Comparison of ENCODE assay signal across 1 cellular context in the genomic region with DNA sequence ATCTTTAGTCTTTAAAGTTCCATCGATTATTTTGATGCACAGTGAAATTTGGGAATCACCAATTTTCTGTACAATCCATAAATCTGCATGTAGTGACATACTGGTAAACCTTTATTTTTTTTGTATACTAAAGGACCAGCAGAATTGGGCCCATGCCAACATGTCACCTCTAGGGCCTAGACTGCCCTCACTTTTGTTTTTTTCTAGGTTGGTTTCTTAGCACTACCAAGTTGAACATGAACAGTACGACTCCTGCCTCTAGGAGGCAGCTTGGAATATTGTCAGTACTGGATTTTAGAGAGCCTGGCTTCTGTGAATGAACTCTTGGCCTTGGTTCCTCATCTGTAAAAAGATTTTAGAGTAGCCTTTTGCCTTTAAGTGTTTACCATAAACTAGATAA.
TF ChIP-seq lines count a peak whose summit lies in the region.

No MANE protein-coding gene starts in this region.

TF ChIP-seq in SK-N-SH treated with all-trans-retinoic acid at 6 μM for 48 hours, 23 proteins besides CTCF, POLR2A, EP300 and RAD21 (continued from another document):
- TF ChIP-seq RARB (CRISPR knock-in tag; IDR thresholded peaks at IDR 0.05), result no peak
- no peak for TF ChIP-seq OSR1 (CRISPR knock-in tag; IDR thresholded peaks at IDR 0.05)
- no peak for TF ChIP-seq ESRRG (CRISPR knock-in tag; IDR thresholded peaks at IDR 0.05)
- no peak for TF ChIP-seq SNAI2 (CRISPR knock-in tag; IDR thresholded peaks at IDR 0.05)
- no peak for TF ChIP-seq BACH2 (CRISPR knock-in tag; IDR thresholded peaks at IDR 0.05; ENCODE audit: borderline replicate concordance)
